ENCODE assay signal across 22 cellular contexts in genomic region chr14:58645641-58646040, GRCh38.
"Had no signal": no experiment of that assay in that cellular context is flagged by ENCODE, and none has a peak within 500 bp of the region (broad histone marks: within the 10 kb centered on the region; RNA-seq: fewer than 3 reads in every experiment).

No MANE protein-coding gene starts in this region.

- H3K27ac Mint-ChIP-seq: mesothelial cell of epicardium had no signal

- H3K27ac ChIP-seq: coronary artery, dorsolateral prefrontal cortex, esophagus muscularis mucosa, foreskin keratinocyte, gastroesophageal sphincter, heart right ventricle, left lung, lower lobe of right lung had no signal

- ATAC-seq: foreskin keratinocyte, gastroesophageal sphincter, heart right ventricle, left cardiac atrium, left lung, left ventricle myocardium superior, mucosa of descending colon had no signal

- H3K9me3 Mint-ChIP-seq: mesothelial cell of epicardium had no signal

- H3K4me3 Mint-ChIP-seq: mesothelial cell of epicardium had no signal

- H3K27me3 ChIP-seq: dorsolateral prefrontal cortex, esophagus muscularis mucosa, foreskin keratinocyte, gastroesophageal sphincter had no signal

- H3K9me3 ChIP-seq: esophagus muscularis mucosa, gastroesophageal sphincter, heart right ventricle, left lung, lower lobe of right lung, mucosa of descending colon had no signal

- FAIRE-seq: colon, endothelial cell of umbilical vein, frontal cortex, islet of Langerhans, keratinocyte had no signal

- H3K4me1 ChIP-seq: esophagus muscularis mucosa, foreskin keratinocyte, left lung, lower lobe of right lung had no signal

- DNase-seq: dermis blood vessel endothelial cell; dorsolateral prefrontal cortex; effector CD4-positive, alpha-beta T cell; effector memory CD4-positive, alpha-beta T cell; foreskin keratinocyte; heart right ventricle; hippocampal formation; left cardiac atrium; left ventricle myocardium superior; lower lobe of right lung; mesenchymal stem cell had no signal

- H3K4me3 ChIP-seq: coronary artery, esophagus muscularis mucosa, gastroesophageal sphincter, heart right ventricle, left lung, lower lobe of right lung, mucosa of descending colon had no signal
